In genomic region chr10:44966129-44966815, GRCh38 we compare ENCODE assay signal across 11 cellular contexts. TPM values are rescaled to one million over a fixed set of nuclear protein-coding genes. Genes with fewer than 3 reads are reported as not detected.
DNase-seq lines count a peak whose midpoint lies in the region; ATAC-seq and TF ChIP-seq lines count a peak whose summit lies in the region.
"Had no signal": no experiment of that assay in that cellular context is flagged by ENCODE, and none has a peak within 500 bp of the region (broad histone marks: within the 10 kb centered on the region; RNA-seq: fewer than 3 reads in every experiment).

No MANE protein-coding gene starts in this region.

- DNase-seq in activated naive CD8-positive, alpha-beta T cell treated with anti-CD3 and anti-CD28 coated beads, Interleukin-2, amount 50 U/mL, for 24 hours: no peak
- no peak for DNase-seq in iPS-NIHi11 (ENCODE audit: low spot score)
- no peak for DNase-seq in amygdala (lab: John Stamatoyannopoulos, UW)
- DNase-seq: NK-92 treated with Interleukin-12 subunit alpha and Interleukin-12 subunit beta, amount 100 ng/mL, for 24 hours had no signal

- H3K27me3 Mint-ChIP-seq in activated naive CD8-positive, alpha-beta T cell treated with anti-CD3 and anti-CD28 coated beads, Interleukin-2, amount 50 U/mL, for 24 hours: peaks cover 2% of the 10 kb centered on the region

- H3K9me3 Mint-ChIP-seq in activated naive CD8-positive, alpha-beta T cell treated with anti-CD3 and anti-CD28 coated beads, Interleukin-2, amount 50 U/mL, for 24 hours: no peaks in the 10 kb centered on the region

- no peaks in the 10 kb centered on the region for H3K9me3 ChIP-seq in neutrophil

- no peaks in the 10 kb centered on the region for H3K36me3 Mint-ChIP-seq in activated naive CD8-positive, alpha-beta T cell treated with anti-CD3 and anti-CD28 coated beads, Interleukin-2, amount 50 U/mL, for 24 hours (ENCODE audit: low read depth)

- no peaks in the 10 kb centered on the region for H3K36me3 ChIP-seq in neutrophil

- peaks cover 36 to 43% of the 10 kb centered on the region in 2 experiments for H3K4me1 ChIP-seq in neutrophil (ENCODE audit: control insufficient read depth in 1 of 2, insufficient read depth in 1 of 2, low read depth in 1 of 2, low read length in 1 of 2)

- no peak overlapping the region for H3K4me3 ChIP-seq in neutrophil (ENCODE audit: low read depth in 1 of 2, low read length in 1 of 2)

- H3K4me1 Mint-ChIP-seq in activated naive CD8-positive, alpha-beta T cell treated with anti-CD3 and anti-CD28 coated beads, Interleukin-2, amount 50 U/mL, for 24 hours: peaks cover 49% of the 10 kb centered on the region

- peak overlapping the region; percentile 86 for H3K27ac Mint-ChIP-seq in activated naive CD8-positive, alpha-beta T cell treated with anti-CD3 and anti-CD28 coated beads, Interleukin-2, amount 50 U/mL, for 24 hours

- no peak for TF ChIP-seq CTCF in neutrophil (IDR thresholded peaks at IDR 0.05)

- H3K4me3 Mint-ChIP-seq in activated naive CD8-positive, alpha-beta T cell treated with anti-CD3 and anti-CD28 coated beads, Interleukin-2, amount 50 U/mL, for 24 hours: peak overlapping the region; percentile 3

- ATAC-seq in GM18508 (IDR thresholded peaks at IDR 0.05; ENCODE audit: insufficient read depth, unreplicated experiment) (peak; percentile 40), HG02588 (IDR thresholded peaks at IDR 0.05; ENCODE audit: unreplicated experiment) (peak; percentile 23), esophagus mucosa (no peak), GM21390 (IDR thresholded peaks at IDR 0.05; ENCODE audit: unreplicated experiment) (no peak)
- peak; percentile 17 for ATAC-seq in activated naive CD8-positive, alpha-beta T cell treated with anti-CD3 and anti-CD28 coated beads, Interleukin-2, amount 50 U/mL, for 24 hours

- H3K27me3 ChIP-seq in neutrophil: no peaks in the 10 kb centered on the region

- peak overlapping the region; percentile 25 for H3K27ac ChIP-seq in neutrophil

RNA-seq across cellular contexts. Expression of gene RASSF4, which starts 6.7 kb away (rescaled TPM):
- 2.3 TPM for total RNA-seq in esophagus mucosa

RNA-seq across cellular contexts. Expression of gene DEPP1, which starts 12.3 kb away (rescaled TPM):
- 3.3 TPM for total RNA-seq in esophagus mucosa

RNA-seq across cellular contexts. Expression of gene ZNF22, which starts 34.5 kb away (rescaled TPM):
- total RNA-seq in esophagus mucosa: 7.0 TPM

RNA-seq across cellular contexts. Expression of gene TMEM72, which starts 55.1 kb away (rescaled TPM):
- not detected for total RNA-seq in esophagus mucosa
- total RNA-seq: mucosa of gallbladder, subcutaneous adipose tissue had no signal

Comparison
In these comparisons a context has a peak if more than half of its experiments do, and no peak if none do; other contexts are left out.
1. ATAC-seq: peak in GM18508 (single experiment), HG02588 (single experiment) and activated naive CD8-positive, alpha-beta T cell treated with anti-CD3 and anti-CD28 coated beads, Interleukin-2, amount 50 U/mL, for 24 hours (single experiment); none in esophagus mucosa (single experiment) and GM21390 (single experiment).